ENCODE assay signal across 7 cellular contexts in genomic region chr7:94395141-94396041, GRCh38. TPM values are rescaled to one million over a fixed set of nuclear protein-coding genes. Genes with fewer than 3 reads are reported as not detected.
DNase-seq lines count a peak whose midpoint lies in the region; ATAC-seq and TF ChIP-seq lines count a peak whose summit lies in the region.

No MANE protein-coding gene starts in this region.

- peaks cover 0 to 23% of the 10 kb centered on the region in 2 donors for H3K4me1 ChIP-seq in right atrium auricular region
- H3K4me1 ChIP-seq in rectal smooth muscle tissue (ENCODE audit: control insufficient read depth, insufficient read depth, low read length), result peaks cover 24% of the 10 kb centered on the region

- DNase-seq in ELR (ENCODE audit: low read depth), result peak; percentile 89
- peak; percentile 80 for DNase-seq in GM20000 (ENCODE audit: low spot score)
- DNase-seq in NCI-H748 treated with DMSO at 0.1 percent for 48 hours (lab: John Stamatoyannopoulos, UW), result peak; percentile 54
- DNase-seq in amniotic stem cell (lab: John Stamatoyannopoulos, UW), result peak; percentile 32
- no peak for DNase-seq in right atrium auricular region (ENCODE audit: low spot score)

- H3K36me3 ChIP-seq in right atrium auricular region, result peaks cover 8% of the 10 kb centered on the region
- H3K36me3 ChIP-seq in rectal smooth muscle tissue (ENCODE audit: control insufficient read depth, insufficient read depth, low read length), result no peaks in the 10 kb centered on the region

- no peaks in the 10 kb centered on the region for H3K9me3 ChIP-seq in right atrium auricular region

- TF ChIP-seq CTCF in GM20000 (IDR thresholded peaks at IDR 0.05; ENCODE audit: extremely low read depth, missing control alignments), result peak; percentile 41
- peak; percentile 56 to 84 for TF ChIP-seq CTCF in right atrium auricular region (IDR thresholded peaks at IDR 0.05)

- H3K27me3 ChIP-seq in right atrium auricular region (no peaks in the 10 kb centered on the region), rectal smooth muscle tissue (ENCODE audit: control insufficient read depth, insufficient read depth, low read length) (peaks cover 3% of the 10 kb centered on the region)

- H3K9ac ChIP-seq in rectal smooth muscle tissue (ENCODE audit: low read length), result peak overlapping the region; percentile 43

- H3K4me3 ChIP-seq in right atrium auricular region (peak overlapping the region; percentile 51 to 58), rectal smooth muscle tissue (ENCODE audit: low read length) (peak overlapping the region; percentile 78)

- ATAC-seq in HG03558 (IDR thresholded peaks at IDR 0.05; ENCODE audit: extremely low read depth, unreplicated experiment), result peak; percentile 71

- H3K27ac ChIP-seq in right atrium auricular region (peak overlapping the region; percentile 70 to 93), rectal smooth muscle tissue (ENCODE audit: low read depth, low read length) (peak overlapping the region; percentile 96)

RNA-seq across cellular contexts. Expression of gene COL1A2, which starts 0.7 kb away (rescaled TPM):
- total RNA-seq in right atrium auricular region, result 100 to 1,000 TPM in 1 of 2 donors, 10 to 100 TPM in 1; 67.0 to 228 TPM
